15 cellular contexts compared by ENCODE assay signal in genomic region chr1:214638997-214639396, GRCh38.
"Had no signal": no experiment of that assay in that cellular context is flagged by ENCODE, and none has a peak within 500 bp of the region (broad histone marks: within the 10 kb centered on the region; RNA-seq: fewer than 3 reads in every experiment).

No MANE protein-coding gene starts in this region.

- H3K27ac Mint-ChIP-seq: nephron; stimulated activated memory B cell treated with anti-CD40 and anti-IgM and Interleukin-4, amounts not matched to agents 10 μg/mL and 1 μg/mL and 100 μg/mL, for 72 hours had no signal

- ATAC-seq: body of pancreas; stimulated activated memory B cell treated with anti-CD40 and anti-IgM and Interleukin-4, amounts not matched to agents 10 μg/mL and 1 μg/mL and 100 μg/mL, for 72 hours had no signal

- H3K27me3 Mint-ChIP-seq: activated CD4-positive, alpha-beta memory T cell treated with anti-CD3 and anti-CD28 coated beads, Interleukin-2, amount 10 ng/mL, durations not matched to agents 7 days and 5 days; stimulated activated memory B cell treated with anti-CD40 and anti-IgM and Interleukin-4, amounts not matched to agents 10 μg/mL and 1 μg/mL and 100 μg/mL, for 72 hours had no signal

- H3K4me3 Mint-ChIP-seq: activated CD4-positive, alpha-beta memory T cell treated with anti-CD3 and anti-CD28 coated beads, Interleukin-2, amount 10 ng/mL, durations not matched to agents 7 days and 5 days; nephron; stimulated activated memory B cell treated with anti-CD40 and anti-IgM and Interleukin-4, amounts not matched to agents 10 μg/mL and 1 μg/mL and 100 μg/mL, for 72 hours had no signal

- H3K9me3 Mint-ChIP-seq: activated CD4-positive, alpha-beta memory T cell treated with anti-CD3 and anti-CD28 coated beads, Interleukin-2, amount 10 ng/mL, durations not matched to agents 7 days and 5 days; nephron; stimulated activated memory B cell treated with anti-CD40 and anti-IgM and Interleukin-4, amounts not matched to agents 10 μg/mL and 1 μg/mL and 100 μg/mL, for 72 hours; T-helper 1 cell treated with Interleukin-12 subunit alpha and Interleukin-12 subunit beta and Interleukin-4 antibody, amounts not matched to agents 30 μg/mL and 1 μg/mL, for 36 hours had no signal

- DNase-seq: activated CD4-positive, alpha-beta memory T cell treated with anti-CD3 and anti-CD28 coated beads, Interleukin-2, amount 10 ng/mL, durations not matched to agents 7 days and 5 days; activated CD4-positive, CD25-positive, alpha-beta regulatory T cell; activated gamma-delta T cell treated with Interleukin-2 at 50 U/mL for 16 hours; activated T-cell treated with anti-CD3 and anti-CD28 coated beads, Interleukin-2, amount 50 U/mL, for 48 hours; body of pancreas; cortex of kidney; effector CD4-positive, alpha-beta T cell; glutamatergic neuron; nucleus accumbens; stimulated activated CD4-positive, alpha-beta T cell treated with anti-CD3 and anti-CD28 coated beads, Interleukin-2, amount 100 ng/mL, for 48 hours; substantia nigra; transverse colon had no signal

- H3K36me3 Mint-ChIP-seq: stimulated activated memory B cell treated with anti-CD40 and anti-IgM and Interleukin-4, amounts not matched to agents 10 μg/mL and 1 μg/mL and 100 μg/mL, for 72 hours had no signal

- H3K4me1 Mint-ChIP-seq: nephron; stimulated activated memory B cell treated with anti-CD40 and anti-IgM and Interleukin-4, amounts not matched to agents 10 μg/mL and 1 μg/mL and 100 μg/mL, for 72 hours had no signal
